In genomic region chr5:33807771-33808170, GRCh38 we compare ENCODE assay signal across 30 cellular contexts.
DNase-seq lines count a peak whose midpoint lies in the region; ATAC-seq, FAIRE-seq and TF ChIP-seq lines count a peak whose summit lies in the region.
"Had no signal": no experiment of that assay in that cellular context is flagged by ENCODE, and none has a peak within 500 bp of the region (broad histone marks: within the 10 kb centered on the region; RNA-seq: fewer than 3 reads in every experiment).

No MANE protein-coding gene starts in this region.

- FAIRE-seq in A549 (lab: Jason Lieb, UNC) (no peak), H54 (lab: Jason Lieb, UNC) (peak; percentile 58), astrocyte (lab: Jason Lieb, UNC) (no peak)
- FAIRE-seq: A204.1, colon, frontal cortex had no signal

- in situ Hi-C loops in gastrocnemius medialis (cut with MboI; ENCODE audit: low sequenced_read_pairs in 4 of 4) = no loop called here

- TF ChIP-seq RAD21 in A549 (conservative IDR thresholded peaks at IDR 0.05 in 1 of 2, IDR thresholded peaks at IDR 0.05 in 1 of 2) = no peak

- H3K36me3 ChIP-seq in astrocyte (ENCODE audit: insufficient read depth, low read length) (no peaks in the 10 kb centered on the region), mesenchymal stem cell (ENCODE audit: control insufficient read depth in 1 of 2, insufficient read depth in 2 of 2, low read depth in 1 of 2, low read length in 2 of 2) (no peaks in the 10 kb centered on the region), gastrocnemius medialis (no peaks in the 10 kb centered on the region)
- H3K36me3 ChIP-seq: stomach, thyroid gland had no signal

- peaks cover 13% of the 10 kb centered on the region for H3K36me3 Mint-ChIP-seq in astrocyte (ENCODE audit: low read depth, unreplicated experiment)
- H3K36me3 Mint-ChIP-seq: CD8-positive, alpha-beta T cell; immature natural killer cell; naive B cell had no signal

- H3K9ac ChIP-seq in astrocyte (ENCODE audit: low read length) (peak overlapping the region; percentile 60), mesenchymal stem cell (ENCODE audit: low read length) (no peak overlapping the region)

- H2BK120ac ChIP-seq in mesenchymal stem cell (ENCODE audit: low read depth, low read length) = peak overlapping the region; percentile 69

- ATAC-seq in A549 = no peak
- ATAC-seq in gastrocnemius medialis = no peak
- ATAC-seq: activated T-cell treated with anti-CD3 and anti-CD28 coated beads, Interleukin-2, amount 50 U/mL, for 4 hours; CD8-positive, alpha-beta T cell had no signal

- H3K4me1 Mint-ChIP-seq in astrocyte (ENCODE audit: low read depth, unreplicated experiment) = peaks cover 63% of the 10 kb centered on the region
- H3K4me1 Mint-ChIP-seq: activated CD4-positive, alpha-beta T cell treated with anti-CD3 and anti-CD28 coated beads, Interleukin-2, amount 10 ng/mL, durations not matched to agents 24 days and 14 days; immature natural killer cell; naive B cell had no signal

- no peak overlapping the region for H2AK5ac ChIP-seq in mesenchymal stem cell (ENCODE audit: low read length, severe bottlenecking)

- no peak overlapping the region for H3K23ac ChIP-seq in mesenchymal stem cell (ENCODE audit: low read length in 2 of 2)

- H3K27ac ChIP-seq in A549 (peak overlapping the region; percentile 21 to 22; a peak in 1 of 6 replicates), astrocyte (ENCODE audit: low read depth, low read length) (peak overlapping the region; percentile 84), mesenchymal stem cell (ENCODE audit: low read length, poor library complexity, severe bottlenecking) (peak overlapping the region; percentile 55), gastrocnemius medialis (no peak overlapping the region)
- H3K27ac ChIP-seq: stomach, thyroid gland had no signal

- H3K4me2 ChIP-seq in A549 (peak overlapping the region; percentile 54; the same call in 2 of the 3 replicates), astrocyte (ENCODE audit: low read length) (peak overlapping the region; percentile 72), mesenchymal stem cell (ENCODE audit: low read length, poor library complexity, severe bottlenecking) (no peak overlapping the region)

- peak overlapping the region; percentile 82 for H3K27ac Mint-ChIP-seq in astrocyte (ENCODE audit: unreplicated experiment)
- H3K27ac Mint-ChIP-seq: activated CD4-positive, alpha-beta T cell treated with anti-CD3 and anti-CD28 coated beads, Interleukin-2, amount 10 ng/mL, durations not matched to agents 24 days and 14 days; CD8-positive, alpha-beta T cell; immature natural killer cell; naive B cell had no signal

- POLR2A ChIA-PET in A549 (lab: Yijun Ruan, JAX) = no interaction called here

- no peak overlapping the region for H2BK15ac ChIP-seq in mesenchymal stem cell (ENCODE audit: low read depth, poor library complexity, severe bottlenecking)

- DNase-seq in A549 (ENCODE audit: low read depth in 1 of 2, low spot score in 1 of 2) (no peak), H54 (ENCODE audit: insufficient read length, low spot score) (no peak), astrocyte (ENCODE audit: low read depth) (peak; percentile 42), mesenchymal stem cell (peak; percentile 79), NCI-H2029 (lab: John Stamatoyannopoulos, UW) (no peak), SKM-1 treated with dmso at 0.1 percent for 144 hours (lab: John Stamatoyannopoulos, UW; ENCODE audit: unreplicated experiment) (no peak), NCI-H1417 treated with DMSO at 0.1 percent for 48 hours (lab: John Stamatoyannopoulos, UW) (no peak), gastrocnemius medialis (no peak)
- DNase-seq: activated CD4-positive, alpha-beta T cell treated with anti-CD3 and anti-CD28 coated beads, Interleukin-2, amount 10 ng/mL, durations not matched to agents 24 days and 14 days; activated naive CD4-positive, alpha-beta T cell; activated T-cell treated with anti-CD3 and anti-CD28 coated beads, Interleukin-2, amount 50 U/mL, for 4 hours; CD8-positive, alpha-beta T cell; DMS 273 treated with DMSO at 0.1 percent for 48 hours; effector CD4-positive, alpha-beta T cell; erythroblast; GOT3; hypothalamus; immature natural killer cell; naive B cell; NCI-H2081; NCI-H345; NCI-H82; nucleus accumbens; Right ventricle myocardium superior; stomach; T-helper 9 cell; thyroid gland had no signal

- TF ChIP-seq POLR2A in A549 (IDR thresholded peaks at IDR 0.05; ENCODE audit: low read length) (no peak), H54 (IDR thresholded peaks at IDR 0.05; ENCODE audit: low read depth, low read length) (no peak), gastrocnemius medialis (IDR thresholded peaks at IDR 0.05) (no peak)

- H3K9me3 ChIP-seq in A549 = no peaks in the 10 kb centered on the region
- no peaks in the 10 kb centered on the region for H3K9me3 ChIP-seq in astrocyte (ENCODE audit: insufficient read depth, low read depth, low read length)
- H3K9me3 ChIP-seq in mesenchymal stem cell (ENCODE audit: control insufficient read depth, low read length) = no peaks in the 10 kb centered on the region
- H3K9me3 ChIP-seq in gastrocnemius medialis = no peaks in the 10 kb centered on the region
- H3K9me3 ChIP-seq: stomach, thyroid gland had no signal

- peaks cover 80% of the 10 kb centered on the region for H3K79me2 ChIP-seq in astrocyte (ENCODE audit: insufficient read depth, low read length)

- H4K8ac ChIP-seq in mesenchymal stem cell (ENCODE audit: low read length) = peak overlapping the region; percentile 84

- peak overlapping the region; percentile 3 for H4K91ac ChIP-seq in mesenchymal stem cell (ENCODE audit: low read length)

- H3K27me3 ChIP-seq in astrocyte (ENCODE audit: insufficient read depth, low read length) = no peaks in the 10 kb centered on the region
- no peaks in the 10 kb centered on the region for H3K27me3 ChIP-seq in mesenchymal stem cell (ENCODE audit: control insufficient read depth in 1 of 2, insufficient read depth in 1 of 2, low read length in 2 of 2)
- H3K27me3 ChIP-seq in gastrocnemius medialis = no peaks in the 10 kb centered on the region
- H3K27me3 ChIP-seq: stomach, thyroid gland had no signal

- H2BK5ac ChIP-seq in mesenchymal stem cell (ENCODE audit: low read depth, low read length, poor library complexity, severe bottlenecking) = peak overlapping the region; percentile 74

- H4K20me1 ChIP-seq in astrocyte (ENCODE audit: insufficient read depth, low read length) = no peaks in the 10 kb centered on the region

- WGBS in A549 (ENCODE audit: missing lambda C conversion rate) = 50% methylated on average over 9 of the region's 9 CpGs
- 45% methylated on average over 9 of the region's 9 CpGs for WGBS in mesenchymal stem cell

- H3K27me3 Mint-ChIP-seq in astrocyte (ENCODE audit: low read depth, unreplicated experiment) = no peaks in the 10 kb centered on the region
- H3K27me3 Mint-ChIP-seq: activated CD4-positive, alpha-beta T cell treated with anti-CD3 and anti-CD28 coated beads, Interleukin-2, amount 10 ng/mL, durations not matched to agents 24 days and 14 days had no signal

- H2AFZ ChIP-seq in astrocyte (ENCODE audit: low read depth, low read length) (no peak overlapping the region), mesenchymal stem cell (ENCODE audit: low read depth, low read length) (no peak overlapping the region)

- intact Hi-C loops in gastrocnemius medialis (cut with DNase I; ENCODE audit: low total_unique reads) = no loop called here

- peak overlapping the region; percentile 2 for H3K4me3 Mint-ChIP-seq in astrocyte (ENCODE audit: unreplicated experiment)
- H3K4me3 Mint-ChIP-seq: activated CD4-positive, alpha-beta T cell treated with anti-CD3 and anti-CD28 coated beads, Interleukin-2, amount 10 ng/mL, durations not matched to agents 24 days and 14 days; activated T-cell treated with anti-CD3 and anti-CD28 coated beads, Interleukin-2, amount 50 U/mL, for 4 hours; CD8-positive, alpha-beta T cell; immature natural killer cell; naive B cell had no signal

- H3K14ac ChIP-seq in mesenchymal stem cell (ENCODE audit: low read length in 2 of 2) = no peak overlapping the region

- peak overlapping the region; percentile 52 to 98 for H3K18ac ChIP-seq in mesenchymal stem cell (ENCODE audit: low read depth in 1 of 2, low read length in 2 of 2)

- no peaks in the 10 kb centered on the region for H3K9me3 Mint-ChIP-seq in astrocyte (ENCODE audit: unreplicated experiment)
- H3K9me3 Mint-ChIP-seq: activated CD4-positive, alpha-beta T cell treated with anti-CD3 and anti-CD28 coated beads, Interleukin-2, amount 10 ng/mL, durations not matched to agents 24 days and 14 days; activated T-cell treated with anti-CD3 and anti-CD28 coated beads, Interleukin-2, amount 50 U/mL, for 4 hours; CD8-positive, alpha-beta T cell had no signal

- H3K4me1 ChIP-seq in A549 (peaks cover 23% of the 10 kb centered on the region), astrocyte (ENCODE audit: insufficient read depth, low read length) (peaks cover 47% of the 10 kb centered on the region), mesenchymal stem cell (ENCODE audit: control insufficient read depth, insufficient read depth, low read depth, low read length) (peaks cover 2% of the 10 kb centered on the region), gastrocnemius medialis (no peaks in the 10 kb centered on the region)
- H3K4me1 ChIP-seq: stomach, thyroid gland had no signal

- H3K79me1 ChIP-seq in mesenchymal stem cell (replicated peaks; ENCODE audit: low read length, poor library complexity, severe bottlenecking) = peaks cover 10% of the 10 kb centered on the region

- TF ChIP-seq CTCF in A549 (IDR thresholded peaks at IDR 0.05) = no peak
- TF ChIP-seq CTCF in astrocyte (IDR thresholded peaks at IDR 0.05; ENCODE audit: insufficient read depth, low read depth, low read length) = no peak
- no peak for TF ChIP-seq CTCF in gastrocnemius medialis (IDR thresholded peaks at IDR 0.05 in 4 of 5, conservative IDR thresholded peaks at IDR 0.05 in 1 of 5)

- H3K4ac ChIP-seq in mesenchymal stem cell (ENCODE audit: low read depth in 1 of 2, low read length in 2 of 2) = peak overlapping the region; percentile 93 to 97

- peak overlapping the region; percentile 6 to 70 for H2BK12ac ChIP-seq in mesenchymal stem cell (ENCODE audit: low read length in 2 of 2)

- CTCF ChIA-PET in A549 (lab: Yijun Ruan, JAX) = no interaction called here

- H3K4me3 ChIP-seq in A549 = no peak overlapping the region
- H3K4me3 ChIP-seq in astrocyte (ENCODE audit: insufficient read depth, low read depth, low read length) = no peak overlapping the region
- H3K4me3 ChIP-seq in mesenchymal stem cell (ENCODE audit: insufficient read depth in 1 of 2, low read depth in 1 of 2, low read length in 2 of 2) = peak overlapping the region in 1 of 2 experiments; percentile 3
- no peak overlapping the region for H3K4me3 ChIP-seq in gastrocnemius medialis
- H3K4me3 ChIP-seq: stomach, thyroid gland had no signal

- TF ChIP-seq EP300 in A549 (IDR thresholded peaks at IDR 0.05) = no peak

TF ChIP-seq in A549, 52 proteins besides CTCF, POLR2A, EP300 and RAD21 (continues in another document):
- TF ChIP-seq FOSB (CRISPR knock-in tag; IDR thresholded peaks at IDR 0.05) (no peak), TFCP2L1 (CRISPR knock-in tag; IDR thresholded peaks at IDR 0.05) (no peak), CBX8 (IDR thresholded peaks at IDR 0.05) (no peak)

Comparison
In these comparisons a context has a peak if more than half of its experiments do, and no peak if none do; other contexts are left out.
1. DNase-seq: peak in astrocyte (single experiment) and mesenchymal stem cell (single experiment); none in A549 (0 of 2), H54 (single experiment), NCI-H2029 (single experiment), SKM-1 treated with dmso at 0.1 percent for 144 hours (single experiment), NCI-H1417 treated with DMSO at 0.1 percent for 48 hours (single experiment) and gastrocnemius medialis (0 of 2).
2. H3K27ac ChIP-seq: peak in A549 (2 of 2), astrocyte (single experiment) and mesenchymal stem cell (single experiment); none in gastrocnemius medialis (0 of 4).